ENCODE assay signal across 8 cellular contexts in the genomic region with DNA sequence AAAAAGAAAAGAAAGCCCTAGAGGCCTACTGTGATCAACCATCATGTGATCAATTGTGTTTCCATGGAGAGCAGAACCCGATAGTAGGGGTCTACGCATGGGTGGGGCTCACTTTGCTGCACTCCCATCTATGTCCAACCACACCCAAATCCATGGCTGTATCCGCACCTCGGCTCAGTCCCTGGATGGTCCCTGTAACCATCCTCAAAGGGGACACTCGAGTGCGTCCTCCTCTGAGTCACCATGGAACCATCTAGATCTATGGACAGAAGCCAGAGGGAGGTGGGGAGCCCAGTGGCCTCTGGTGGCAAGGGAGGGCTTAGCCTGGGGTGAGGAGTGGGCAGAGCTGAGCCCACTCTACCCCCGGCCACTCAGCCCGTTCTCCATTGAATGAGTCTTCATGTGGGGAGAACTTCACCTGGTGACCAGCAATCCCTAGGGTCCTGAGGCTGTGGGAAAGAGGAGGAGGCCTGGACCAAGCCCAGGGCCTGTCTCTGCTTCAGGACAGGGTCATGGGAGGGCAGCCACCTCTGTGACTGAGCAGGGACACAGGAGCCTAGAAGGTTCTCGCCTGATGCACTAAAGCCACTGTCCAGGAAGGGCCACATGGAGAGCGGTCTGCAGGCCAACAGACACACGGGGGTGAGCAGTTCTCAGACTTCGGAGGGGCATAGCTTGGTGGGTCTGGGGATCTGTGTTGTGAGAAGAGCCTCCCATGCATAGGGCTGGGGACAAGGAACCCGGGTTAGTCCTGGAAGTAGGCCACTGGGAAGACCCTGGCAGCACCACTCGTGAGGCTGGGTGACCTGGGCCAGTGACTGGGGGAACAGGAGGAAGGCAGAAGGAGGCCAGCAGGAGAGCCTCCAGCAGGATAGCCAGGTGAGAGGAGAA. TPM values are rescaled to one million over a fixed set of nuclear protein-coding genes. Genes with fewer than 3 reads are reported as not detected.
DNase-seq lines count a peak whose midpoint lies in the region; ATAC-seq lines count a peak whose summit lies in the region.
"Had no signal": no experiment of that assay in that cellular context is flagged by ENCODE, and none has a peak within 500 bp of the region (broad histone marks: within the 10 kb centered on the region; RNA-seq: fewer than 3 reads in every experiment).

No MANE protein-coding gene starts in this region.

- H3K27me3 ChIP-seq in HUES6 (ENCODE audit: control insufficient read depth, insufficient read depth, low read length) (peaks cover 77% of the 10 kb centered on the region), iPS-18a (ENCODE audit: control insufficient read depth, insufficient read depth, low read length) (peaks cover 74% of the 10 kb centered on the region)

- H3K27ac ChIP-seq in HUES6 (ENCODE audit: low read depth, low read length) (no peak overlapping the region), iPS-18a (ENCODE audit: low read length) (no peak overlapping the region), skin epidermis (no peak overlapping the region)

- peaks cover 7% of the 10 kb centered on the region; the same call in 1 of the 2 replicates for H3K4me1 ChIP-seq in HUES6 (ENCODE audit: control insufficient read depth, insufficient read depth, low read length)
- peaks cover 3% of the 10 kb centered on the region for H3K4me1 ChIP-seq in iPS-18a (ENCODE audit: control insufficient read depth, low read depth, low read length)

- H3K9me3 ChIP-seq in HUES6 (ENCODE audit: control insufficient read depth, insufficient read depth, low read depth, low read length) (no peaks in the 10 kb centered on the region), iPS-18a (ENCODE audit: control insufficient read depth, low read depth, low read length) (no peaks in the 10 kb centered on the region)

- no peak for ATAC-seq in HG02852 (IDR thresholded peaks at IDR 0.05; ENCODE audit: unreplicated experiment)

- peak overlapping the region; percentile 81 for H3K4me3 ChIP-seq in HUES6 (ENCODE audit: low read depth, low read length)
- peak overlapping the region; percentile 69 for H3K4me3 ChIP-seq in iPS-18a (ENCODE audit: low read length)
- peak overlapping the region in 6 of 7 experiments; percentile 36 to 60 (median 56) for H3K4me3 ChIP-seq in skin epidermis

- H3K9ac ChIP-seq in HUES6 (ENCODE audit: low read length) (no peak overlapping the region), iPS-18a (ENCODE audit: low read length) (no peak overlapping the region)

- peak; percentile 54 for DNase-seq in activated CD8-positive, alpha-beta memory T cell treated with anti-CD3 and anti-CD28 coated beads, Interleukin-2, amount 50 U/mL, for 48 hours
- no peak for DNase-seq in ureter (ENCODE audit: low spot score)
- DNase-seq in stimulated activated CD4-positive, alpha-beta T cell treated with anti-CD3 and anti-CD28 coated beads, Interleukin-4, amount 100 ng/mL, for 24 hours, result no peak

- H3K36me3 ChIP-seq in HUES6 (ENCODE audit: control insufficient read depth, insufficient read depth, low read length) (no peaks in the 10 kb centered on the region), iPS-18a (ENCODE audit: control insufficient read depth, low read depth, low read length) (no peaks in the 10 kb centered on the region)

RNA-seq across cellular contexts. Expression of a gene that starts 19.3 kb away (rescaled TPM):
- not detected for total RNA-seq in ureter
- total RNA-seq: dermis microvascular lymphatic vessel endothelial cell had no signal

RNA-seq across cellular contexts. Expression of a gene that starts 42.3 kb away (rescaled TPM):
- 2.5 TPM for total RNA-seq in ureter
